15 cellular contexts compared by ENCODE assay signal in genomic region chr3:62446337-62446940, GRCh38.
DNase-seq lines count a peak whose midpoint lies in the region; ATAC-seq, FAIRE-seq and TF ChIP-seq lines count a peak whose summit lies in the region.
"Had no signal": no experiment of that assay in that cellular context is flagged by ENCODE, and none has a peak within 500 bp of the region (broad histone marks: within the 10 kb centered on the region; RNA-seq: fewer than 3 reads in every experiment).

No MANE protein-coding gene starts in this region.

- no peaks in the 10 kb centered on the region for H4K20me1 ChIP-seq in K562 (replicated peaks; ENCODE audit: control insufficient read depth, insufficient read depth, low read length)

- no peaks in the 10 kb centered on the region for H3K4me1 ChIP-seq in K562 (replicated peaks in 1 of 2; ENCODE audit: control insufficient read depth in 2 of 2, insufficient read depth in 2 of 2, low read length in 2 of 2)
- H3K4me1 ChIP-seq: testis had no signal

- no peak for FAIRE-seq in K562 (lab: Jason Lieb, UNC)

- CTCF ChIA-PET in K562 (lab: Yijun Ruan, JAX; ENCODE audit: low intra/inter-chr PET ratio) = no interaction called here

- H3K9me1 ChIP-seq in K562 (ENCODE audit: control insufficient read depth, insufficient read depth, low read length) = no peaks in the 10 kb centered on the region

- H2AFZ ChIP-seq in K562 (ENCODE audit: low read depth, low read length) = no peak overlapping the region; the same call in 1 of the 2 replicates

- no peaks in the 10 kb centered on the region for H3K79me2 ChIP-seq in K562 (ENCODE audit: control insufficient read depth, insufficient read depth, low read length)

- no peaks in the 10 kb centered on the region for H3K27me3 ChIP-seq in K562 (ENCODE audit: control insufficient read depth in 2 of 2, insufficient read depth in 2 of 2, low read length in 2 of 2)
- H3K27me3 ChIP-seq: testis had no signal

- TF ChIP-seq CTCF in K562 (IDR thresholded peaks at IDR 0.05 in 2 of 3, conservative IDR thresholded peaks at IDR 0.05 in 1 of 3; ENCODE audit: insufficient read depth in 2 of 3, low read depth in 1 of 3, low read length in 3 of 3) = no peak

- no peak overlapping the region for H3K9ac ChIP-seq in K562 (ENCODE audit: insufficient read depth in 1 of 2, low read depth in 2 of 2, low read length in 2 of 2)

- no TSS peak for BruUV-seq in K562 (replicated peaks; lab: Mats Ljungman, UMichigan)

- TF ChIP-seq EP300 in K562 (IDR thresholded peaks at IDR 0.05; ENCODE audit: low read length) = no peak

- no peaks in the 10 kb centered on the region for H3K36me3 ChIP-seq in K562 (ENCODE audit: control insufficient read depth, insufficient read depth, low read length)

- 10% methylated on average over 3 of the region's 5 CpGs for WGBS in K562 (ENCODE audit: insufficient coverage, low coverage, missing lambda C conversion rate)

- no peak for TF ChIP-seq POLR2A in K562 (conservative IDR thresholded peaks at IDR 0.05)

- TF ChIP-seq RAD21 in K562 (CRISPR knock-in tag; conservative IDR thresholded peaks at IDR 0.05 in 1 of 2, IDR thresholded peaks at IDR 0.05 in 1 of 2) = no peak

- intact Hi-C loops in K562 (cut with micrococcal nuclease) (no loop called here), left ventricle myocardium superior (cut with micrococcal nuclease) (no loop called here)

- in situ Hi-C loops in K562 (cut with MboI) = no loop called here

- H3K9me3 ChIP-seq in K562 (replicated peaks; ENCODE audit: control insufficient read depth, insufficient read depth, low read depth, low read length) = no peaks in the 10 kb centered on the region
- H3K9me3 ChIP-seq: testis had no signal

- no peak overlapping the region for H3K27ac ChIP-seq in K562 (ENCODE audit: extremely low read depth, low read depth, low read length)
- H3K27ac ChIP-seq: HL-60, testis had no signal

- POLR2A ChIA-PET in K562 (lab: Yijun Ruan, JAX) = no interaction called here

- H3K4me3 ChIP-seq in K562 = no peak overlapping the region
- H3K4me3 ChIP-seq: testis had no signal

- no peak overlapping the region for H3K4me2 ChIP-seq in K562 (ENCODE audit: insufficient read depth, low read length)

- DNase-seq in K562 (ENCODE audit: extremely low read depth in 1 of 4, low spot score in 3 of 4) = no peak
- DNase-seq in ureter (ENCODE audit: low spot score) = no peak
- no peak for DNase-seq in left ventricle myocardium superior
- DNase-seq in NCI-H2107 (lab: John Stamatoyannopoulos, UW) = no peak
- DNase-seq: activated effector memory CD4-positive, alpha-beta T cell treated with anti-CD3 and anti-CD28 coated beads, Interleukin-2, amount 50 U/mL, for 16 hours; GOT3; NCI-H446 treated with DMSO at 0.1 percent for 48 hours; right cardiac atrium; testis had no signal

- ATAC-seq in GM18519 (IDR thresholded peaks at IDR 0.05; ENCODE audit: low FRiP score, unreplicated experiment) (peak; percentile 83), GM19467 (IDR thresholded peaks at IDR 0.05; ENCODE audit: unreplicated experiment) (peak; percentile 52), HG03342 (IDR thresholded peaks at IDR 0.05; ENCODE audit: unreplicated experiment) (peak; percentile 67), K562 (no peak), left ventricle myocardium superior (no peak), GM21526 (IDR thresholded peaks at IDR 0.05; ENCODE audit: low FRiP score, unreplicated experiment) (no peak)
- ATAC-seq: right cardiac atrium, WTC11 had no signal

TF ChIP-seq in K562, 482 proteins besides CTCF, POLR2A, EP300 and RAD21:
- TF ChIP-seq PCBP1 (IDR thresholded peaks at IDR 0.05; ENCODE audit: low read depth, low read length, poor library complexity, severe bottlenecking) = no peak
- no peak for TF ChIP-seq ZNF12 (CRISPR knock-in tag; IDR thresholded peaks at IDR 0.05)
- no peak for TF ChIP-seq ZNF766 (CRISPR knock-in tag; conservative IDR thresholded peaks at IDR 0.05)
- TF ChIP-seq TAF7 (tag; IDR thresholded peaks at IDR 0.05) = no peak
- no peak for TF ChIP-seq BDP1 (IDR thresholded peaks at IDR 0.05; ENCODE audit: insufficient read depth, insufficient read length)
- TF ChIP-seq ZNF3 (CRISPR knock-in tag; IDR thresholded peaks at IDR 0.05) = no peak
- TF ChIP-seq RBM25 (IDR thresholded peaks at IDR 0.05; ENCODE audit: low read depth, low read length, severe bottlenecking) = peak; percentile 49
- TF ChIP-seq ZNF586 (CRISPR knock-in tag; conservative IDR thresholded peaks at IDR 0.05) = no peak
- no peak for TF ChIP-seq DACH1 (IDR thresholded peaks at IDR 0.05; ENCODE audit: partially characterized antibody)

Comparison
In these comparisons a context has a peak if more than half of its experiments do, and no peak if none do; other contexts are left out.
1. ATAC-seq: peak in GM18519 (single experiment), GM19467 (single experiment) and HG03342 (single experiment); none in K562 (single experiment), left ventricle myocardium superior (single experiment) and GM21526 (single experiment).